ENCODE assay signal across 21 cellular contexts in genomic region chr6:112176175-112176574, GRCh38.
DNase-seq lines count a peak whose midpoint lies in the region; ATAC-seq and TF ChIP-seq lines count a peak whose summit lies in the region.
"Had no signal": no experiment of that assay in that cellular context is flagged by ENCODE, and none has a peak within 500 bp of the region (broad histone marks: within the 10 kb centered on the region; RNA-seq: fewer than 3 reads in every experiment).

No MANE protein-coding gene starts in this region.

- no peak for TF ChIP-seq CTCF in PC-3 (conservative IDR thresholded peaks at IDR 0.05; ENCODE audit: low read depth, low read length)

- no TSS peak for BruUV-seq in PC-3 (replicated peaks; lab: Mats Ljungman, UMichigan)

- H3K79me2 ChIP-seq in PC-3 (ENCODE audit: low read length), result no peaks in the 10 kb centered on the region

- peak; percentile 15 for DNase-seq in DMS53 (lab: John Stamatoyannopoulos, UW)
- no peak for DNase-seq in DMS53 treated with DMSO at 0.1 percent for 48 hours (lab: John Stamatoyannopoulos, UW; ENCODE audit: unreplicated experiment)
- peak; percentile 5 for DNase-seq in LoVo (ENCODE audit: low spot score)
- peak; percentile 45 for DNase-seq in PC-3
- DNase-seq in Right ventricle myocardium inferior (ENCODE audit: missing footprints), result no peak
- DNase-seq in GM19240 (ENCODE audit: insufficient read length, low spot score), result no peak
- DNase-seq: 8988T; Caco-2; CD4-positive, alpha-beta memory T cell; DMS 273 treated with DMSO at 0.1 percent for 48 hours; EL; GF-D8; KBM-7; MV-4-11; NCI-H226; NCI-H524 treated with DMSO at 0.1 percent for 48 hours; NCI-H82; Right ventricle myocardium superior had no signal

- intact Hi-C loops in PC-3 (cut with micrococcal nuclease), result no loop called here
- intact Hi-C loops in Right ventricle myocardium inferior (cut with DNase I), result no loop called here

- H3F3A ChIP-seq in PC-3 (ENCODE audit: low read length, unreplicated experiment), result no peaks in the 10 kb centered on the region

- H3K4me1 ChIP-seq in PC-3 (ENCODE audit: insufficient read depth, low read length), result peaks cover 30% of the 10 kb centered on the region
- peaks cover 0 to 10% (median 0%) of the 10 kb centered on the region in 5 donors for H3K4me1 ChIP-seq in subcutaneous abdominal adipose tissue (ENCODE audit: control insufficient read depth in 5 of 5, insufficient read depth in 5 of 5, low read length in 5 of 5)
- H3K4me1 ChIP-seq: BLaER1 treated with 17β-estradiol and CSF1 and Interleukin-3, amounts not matched to agents 10 nM and 100 nM; Caco-2 had no signal

- CTCF ChIA-PET in PC-3 (lab: Charles Lee), result no interaction called here

- H3K4me3 ChIP-seq in PC-3 (ENCODE audit: low read length) (no peak overlapping the region), subcutaneous abdominal adipose tissue (ENCODE audit: low read depth in 1 of 5, low read length in 5 of 5) (no peak overlapping the region)
- H3K4me3 ChIP-seq: BLaER1 treated with 17β-estradiol and CSF1 and Interleukin-3, amounts not matched to agents 10 nM and 100 nM had no signal

- ATAC-seq in PC-3, result no peak
- no peak for ATAC-seq in Right ventricle myocardium inferior
- ATAC-seq: HepG2 had no signal

- no peaks in the 10 kb centered on the region for H3K9me3 ChIP-seq in PC-3 (ENCODE audit: low read length)
- H3K9me3 ChIP-seq in subcutaneous abdominal adipose tissue (ENCODE audit: control insufficient read depth in 5 of 5, low read length in 5 of 5), result no peaks in the 10 kb centered on the region
- H3K9me3 ChIP-seq: BLaER1 treated with 17β-estradiol and CSF1 and Interleukin-3, amounts not matched to agents 10 nM and 100 nM; Caco-2 had no signal

- H4K20me1 ChIP-seq in PC-3 (ENCODE audit: low read length), result no peaks in the 10 kb centered on the region
- H4K20me1 ChIP-seq: BLaER1 treated with 17β-estradiol and CSF1 and Interleukin-3, amounts not matched to agents 10 nM and 100 nM had no signal

- POLR2A ChIA-PET in PC-3 (lab: Charles Lee; ENCODE audit: unreplicated experiment), result interaction anchor here (1.0 kb wide), 1 partner anchor 89 kb away, joined by 3 read pairs; the partner anchor contains the start of genes FAM229B and TUBE1

- H3K9me2 ChIP-seq in PC-3 (replicated peaks; ENCODE audit: low read length), result no peaks in the 10 kb centered on the region

- no peak overlapping the region for H2AFZ ChIP-seq in PC-3 (ENCODE audit: low read length)

- H3K27me3 ChIP-seq in PC-3 (ENCODE audit: low read length) (no peaks in the 10 kb centered on the region), subcutaneous abdominal adipose tissue (ENCODE audit: control insufficient read depth in 5 of 5, insufficient read depth in 4 of 5, low read length in 5 of 5) (no peaks in the 10 kb centered on the region)
- H3K27me3 ChIP-seq: BLaER1 treated with 17β-estradiol and CSF1 and Interleukin-3, amounts not matched to agents 10 nM and 100 nM had no signal

- H3K9ac ChIP-seq in PC-3 (ENCODE audit: low read length) (no peak overlapping the region), subcutaneous abdominal adipose tissue (ENCODE audit: low read length in 5 of 5) (no peak overlapping the region)
- H3K9ac ChIP-seq: BLaER1 treated with 17β-estradiol and CSF1 and Interleukin-3, amounts not matched to agents 10 nM and 100 nM had no signal

- no peak overlapping the region for H3K4me2 ChIP-seq in PC-3 (ENCODE audit: low read length)
- H3K4me2 ChIP-seq: BLaER1 treated with 17β-estradiol and CSF1 and Interleukin-3, amounts not matched to agents 10 nM and 100 nM had no signal

- no peaks in the 10 kb centered on the region for H3K36me3 ChIP-seq in PC-3 (ENCODE audit: low read depth, low read length)
- peaks cover 66 to 99% (median 93%) of the 10 kb centered on the region in 5 donors for H3K36me3 ChIP-seq in subcutaneous abdominal adipose tissue (ENCODE audit: control insufficient read depth in 5 of 5, insufficient read depth in 5 of 5, low read length in 5 of 5)
- H3K36me3 ChIP-seq: BLaER1 treated with 17β-estradiol and CSF1 and Interleukin-3, amounts not matched to agents 10 nM and 100 nM had no signal

- H3K27ac ChIP-seq in PC-3 (ENCODE audit: low read length) (peak overlapping the region; percentile 62; the same call in 1 of the 2 replicates), subcutaneous abdominal adipose tissue (ENCODE audit: low read depth, low read length) (peak overlapping the region; percentile 7)
- H3K27ac ChIP-seq: BLaER1 treated with 17β-estradiol and CSF1 and Interleukin-3, amounts not matched to agents 10 nM and 100 nM had no signal

Comparison
In these comparisons a context has a peak if more than half of its experiments do, and no peak if none do; other contexts are left out.
1. DNase-seq: peak in DMS53 (single experiment), LoVo (single experiment) and PC-3 (single experiment); none in DMS53 treated with DMSO at 0.1 percent for 48 hours (single experiment), Right ventricle myocardium inferior (single experiment) and GM19240 (single experiment).